ENCODE assay signal across 1 cellular context in the genomic region with DNA sequence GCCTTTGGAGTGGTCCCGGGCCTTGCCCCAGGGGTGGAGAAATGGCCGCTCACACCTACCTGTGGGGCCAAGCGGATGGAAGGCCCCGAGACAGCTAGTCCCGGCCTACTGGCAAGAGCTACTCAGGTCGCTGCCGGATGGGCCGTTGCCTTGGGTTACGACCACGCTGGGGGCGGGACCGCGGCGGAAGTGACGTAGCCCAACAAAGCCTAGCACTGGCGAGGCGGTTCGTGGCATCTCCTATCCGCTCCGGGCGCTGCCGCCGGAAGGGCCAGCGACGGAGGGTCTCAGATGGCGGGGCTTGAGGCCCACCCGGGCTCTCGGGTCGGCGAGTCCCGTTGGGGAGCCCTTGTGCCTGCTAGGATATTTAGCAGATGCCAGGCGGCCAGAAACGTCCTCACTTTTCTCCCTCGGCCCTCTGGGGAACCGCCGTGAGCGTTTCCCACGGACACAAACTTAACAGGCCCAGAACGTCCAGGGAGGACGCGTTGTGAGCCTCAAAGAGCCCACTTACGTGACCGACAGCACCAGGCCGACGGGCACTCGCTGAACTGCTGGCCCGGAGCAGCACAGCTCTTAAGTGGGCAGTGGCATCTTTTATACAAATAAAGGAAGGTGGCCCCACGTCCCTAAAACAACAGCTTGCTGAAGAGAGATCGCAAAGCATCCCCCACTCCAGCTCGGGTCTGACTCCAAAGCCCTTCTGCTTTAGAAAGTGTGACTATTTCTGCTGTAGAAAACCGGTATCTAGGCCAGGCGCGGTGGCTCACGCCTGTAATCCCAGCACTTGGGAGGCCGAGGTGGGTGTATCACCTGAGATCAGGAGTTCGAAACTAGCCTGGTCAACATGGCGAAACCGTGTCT.
TF ChIP-seq lines count a peak whose summit lies in the region.

A gene with protein sequence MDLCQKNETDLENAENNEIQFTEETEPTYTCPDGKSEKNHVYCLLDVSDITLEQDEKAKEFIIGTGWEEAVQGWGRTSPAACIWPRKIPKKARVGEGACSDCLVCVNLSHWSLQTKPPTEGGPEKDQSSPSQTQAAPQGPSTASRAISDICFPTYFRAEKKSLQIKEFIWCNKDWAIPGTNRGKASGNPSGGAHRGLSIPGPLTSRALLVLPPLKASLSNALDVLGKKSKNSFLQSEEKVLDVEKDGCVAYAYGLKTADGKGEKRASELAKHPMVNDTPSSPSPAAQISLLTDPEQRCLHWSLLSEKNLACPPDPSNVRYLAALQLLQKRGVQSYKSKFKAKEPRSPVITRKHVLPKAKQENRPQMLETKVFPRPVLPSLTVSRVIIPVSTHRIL (minus strand): TSS at position 162 of the 864 bp plus-strand sequence. CDS start 13,283 bp downstream, outside the sequence.

TF ChIP-seq in K562, 482 proteins besides CTCF, POLR2A, EP300 and RAD21 (continued from another document and continues in another):
- TF ChIP-seq, protein P1, sequence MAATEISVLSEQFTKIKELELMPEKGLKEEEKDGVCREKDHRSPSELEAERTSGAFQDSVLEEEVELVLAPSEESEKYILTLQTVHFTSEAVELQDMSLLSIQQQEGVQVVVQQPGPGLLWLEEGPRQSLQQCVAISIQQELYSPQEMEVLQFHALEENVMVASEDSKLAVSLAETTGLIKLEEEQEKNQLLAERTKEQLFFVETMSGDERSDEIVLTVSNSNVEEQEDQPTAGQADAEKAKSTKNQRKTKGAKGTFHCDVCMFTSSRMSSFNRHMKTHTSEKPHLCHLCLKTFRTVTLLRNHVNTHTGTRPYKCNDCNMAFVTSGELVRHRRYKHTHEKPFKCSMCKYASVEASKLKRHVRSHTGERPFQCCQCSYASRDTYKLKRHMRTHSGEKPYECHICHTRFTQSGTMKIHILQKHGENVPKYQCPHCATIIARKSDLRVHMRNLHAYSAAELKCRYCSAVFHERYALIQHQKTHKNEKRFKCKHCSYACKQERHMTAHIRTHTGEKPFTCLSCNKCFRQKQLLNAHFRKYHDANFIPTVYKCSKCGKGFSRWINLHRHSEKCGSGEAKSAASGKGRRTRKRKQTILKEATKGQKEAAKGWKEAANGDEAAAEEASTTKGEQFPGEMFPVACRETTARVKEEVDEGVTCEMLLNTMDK (IDR thresholded peaks at IDR 0.05; ENCODE audit: borderline replicate concordance, insufficient read depth, low read depth, low read length, poor library complexity, severe bottlenecking) = no peak
- TF ChIP-seq, protein P2, sequence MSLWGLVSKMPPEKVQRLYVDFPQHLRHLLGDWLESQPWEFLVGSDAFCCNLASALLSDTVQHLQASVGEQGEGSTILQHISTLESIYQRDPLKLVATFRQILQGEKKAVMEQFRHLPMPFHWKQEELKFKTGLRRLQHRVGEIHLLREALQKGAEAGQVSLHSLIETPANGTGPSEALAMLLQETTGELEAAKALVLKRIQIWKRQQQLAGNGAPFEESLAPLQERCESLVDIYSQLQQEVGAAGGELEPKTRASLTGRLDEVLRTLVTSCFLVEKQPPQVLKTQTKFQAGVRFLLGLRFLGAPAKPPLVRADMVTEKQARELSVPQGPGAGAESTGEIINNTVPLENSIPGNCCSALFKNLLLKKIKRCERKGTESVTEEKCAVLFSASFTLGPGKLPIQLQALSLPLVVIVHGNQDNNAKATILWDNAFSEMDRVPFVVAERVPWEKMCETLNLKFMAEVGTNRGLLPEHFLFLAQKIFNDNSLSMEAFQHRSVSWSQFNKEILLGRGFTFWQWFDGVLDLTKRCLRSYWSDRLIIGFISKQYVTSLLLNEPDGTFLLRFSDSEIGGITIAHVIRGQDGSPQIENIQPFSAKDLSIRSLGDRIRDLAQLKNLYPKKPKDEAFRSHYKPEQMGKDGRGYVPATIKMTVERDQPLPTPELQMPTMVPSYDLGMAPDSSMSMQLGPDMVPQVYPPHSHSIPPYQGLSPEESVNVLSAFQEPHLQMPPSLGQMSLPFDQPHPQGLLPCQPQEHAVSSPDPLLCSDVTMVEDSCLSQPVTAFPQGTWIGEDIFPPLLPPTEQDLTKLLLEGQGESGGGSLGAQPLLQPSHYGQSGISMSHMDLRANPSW (CRISPR knock-in tag; IDR thresholded peaks at IDR 0.05) = peak; percentile 61; the same call in 1 of the 2 replicates
- peak; percentile 40; the same call in 1 of the 2 replicates for TF ChIP-seq ZSCAN32 (CRISPR knock-in tag; IDR thresholded peaks at IDR 0.05)
- TF ChIP-seq POLR3G (IDR thresholded peaks at IDR 0.05; ENCODE audit: extremely low read depth, insufficient read length, insufficient replicate concordance) = no peak
- peak; percentile 97 for TF ChIP-seq PHF20 (IDR thresholded peaks at IDR 0.05; ENCODE audit: partially characterized antibody)
- TF ChIP-seq, protein P3, sequence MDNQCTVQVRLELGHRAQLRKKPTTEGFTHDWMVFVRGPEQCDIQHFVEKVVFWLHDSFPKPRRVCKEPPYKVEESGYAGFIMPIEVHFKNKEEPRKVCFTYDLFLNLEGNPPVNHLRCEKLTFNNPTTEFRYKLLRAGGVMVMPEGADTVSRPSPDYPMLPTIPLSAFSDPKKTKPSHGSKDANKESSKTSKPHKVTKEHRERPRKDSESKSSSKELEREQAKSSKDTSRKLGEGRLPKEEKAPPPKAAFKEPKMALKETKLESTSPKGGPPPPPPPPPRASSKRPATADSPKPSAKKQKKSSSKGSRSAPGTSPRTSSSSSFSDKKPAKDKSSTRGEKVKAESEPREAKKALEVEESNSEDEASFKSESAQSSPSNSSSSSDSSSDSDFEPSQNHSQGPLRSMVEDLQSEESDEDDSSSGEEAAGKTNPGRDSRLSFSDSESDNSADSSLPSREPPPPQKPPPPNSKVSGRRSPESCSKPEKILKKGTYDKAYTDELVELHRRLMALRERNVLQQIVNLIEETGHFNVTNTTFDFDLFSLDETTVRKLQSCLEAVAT (IDR thresholded peaks at IDR 0.05) = no peak
- TF ChIP-seq MCM7 (IDR thresholded peaks at IDR 0.05) = no peak
- no peak for TF ChIP-seq HMG20A (CRISPR knock-in tag; conservative IDR thresholded peaks at IDR 0.05)
- TF ChIP-seq HMGN3 (IDR thresholded peaks at IDR 0.05; ENCODE audit: borderline replicate concordance, extremely low read depth, insufficient read length, low read depth, low read length) = peak; percentile 68
- TF ChIP-seq, protein P4, sequence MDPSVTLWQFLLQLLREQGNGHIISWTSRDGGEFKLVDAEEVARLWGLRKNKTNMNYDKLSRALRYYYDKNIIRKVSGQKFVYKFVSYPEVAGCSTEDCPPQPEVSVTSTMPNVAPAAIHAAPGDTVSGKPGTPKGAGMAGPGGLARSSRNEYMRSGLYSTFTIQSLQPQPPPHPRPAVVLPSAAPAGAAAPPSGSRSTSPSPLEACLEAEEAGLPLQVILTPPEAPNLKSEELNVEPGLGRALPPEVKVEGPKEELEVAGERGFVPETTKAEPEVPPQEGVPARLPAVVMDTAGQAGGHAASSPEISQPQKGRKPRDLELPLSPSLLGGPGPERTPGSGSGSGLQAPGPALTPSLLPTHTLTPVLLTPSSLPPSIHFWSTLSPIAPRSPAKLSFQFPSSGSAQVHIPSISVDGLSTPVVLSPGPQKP (CRISPR knock-in tag; IDR thresholded peaks at IDR 0.05) = no peak
- TF ChIP-seq, protein P5, sequence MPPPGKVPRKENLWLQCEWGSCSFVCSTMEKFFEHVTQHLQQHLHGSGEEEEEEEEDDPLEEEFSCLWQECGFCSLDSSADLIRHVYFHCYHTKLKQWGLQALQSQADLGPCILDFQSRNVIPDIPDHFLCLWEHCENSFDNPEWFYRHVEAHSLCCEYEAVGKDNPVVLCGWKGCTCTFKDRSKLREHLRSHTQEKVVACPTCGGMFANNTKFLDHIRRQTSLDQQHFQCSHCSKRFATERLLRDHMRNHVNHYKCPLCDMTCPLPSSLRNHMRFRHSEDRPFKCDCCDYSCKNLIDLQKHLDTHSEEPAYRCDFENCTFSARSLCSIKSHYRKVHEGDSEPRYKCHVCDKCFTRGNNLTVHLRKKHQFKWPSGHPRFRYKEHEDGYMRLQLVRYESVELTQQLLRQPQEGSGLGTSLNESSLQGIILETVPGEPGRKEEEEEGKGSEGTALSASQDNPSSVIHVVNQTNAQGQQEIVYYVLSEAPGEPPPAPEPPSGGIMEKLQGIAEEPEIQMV (tag; conservative IDR thresholded peaks at IDR 0.05; ENCODE audit: low read depth) = no peak
- TF ChIP-seq, protein P6, sequence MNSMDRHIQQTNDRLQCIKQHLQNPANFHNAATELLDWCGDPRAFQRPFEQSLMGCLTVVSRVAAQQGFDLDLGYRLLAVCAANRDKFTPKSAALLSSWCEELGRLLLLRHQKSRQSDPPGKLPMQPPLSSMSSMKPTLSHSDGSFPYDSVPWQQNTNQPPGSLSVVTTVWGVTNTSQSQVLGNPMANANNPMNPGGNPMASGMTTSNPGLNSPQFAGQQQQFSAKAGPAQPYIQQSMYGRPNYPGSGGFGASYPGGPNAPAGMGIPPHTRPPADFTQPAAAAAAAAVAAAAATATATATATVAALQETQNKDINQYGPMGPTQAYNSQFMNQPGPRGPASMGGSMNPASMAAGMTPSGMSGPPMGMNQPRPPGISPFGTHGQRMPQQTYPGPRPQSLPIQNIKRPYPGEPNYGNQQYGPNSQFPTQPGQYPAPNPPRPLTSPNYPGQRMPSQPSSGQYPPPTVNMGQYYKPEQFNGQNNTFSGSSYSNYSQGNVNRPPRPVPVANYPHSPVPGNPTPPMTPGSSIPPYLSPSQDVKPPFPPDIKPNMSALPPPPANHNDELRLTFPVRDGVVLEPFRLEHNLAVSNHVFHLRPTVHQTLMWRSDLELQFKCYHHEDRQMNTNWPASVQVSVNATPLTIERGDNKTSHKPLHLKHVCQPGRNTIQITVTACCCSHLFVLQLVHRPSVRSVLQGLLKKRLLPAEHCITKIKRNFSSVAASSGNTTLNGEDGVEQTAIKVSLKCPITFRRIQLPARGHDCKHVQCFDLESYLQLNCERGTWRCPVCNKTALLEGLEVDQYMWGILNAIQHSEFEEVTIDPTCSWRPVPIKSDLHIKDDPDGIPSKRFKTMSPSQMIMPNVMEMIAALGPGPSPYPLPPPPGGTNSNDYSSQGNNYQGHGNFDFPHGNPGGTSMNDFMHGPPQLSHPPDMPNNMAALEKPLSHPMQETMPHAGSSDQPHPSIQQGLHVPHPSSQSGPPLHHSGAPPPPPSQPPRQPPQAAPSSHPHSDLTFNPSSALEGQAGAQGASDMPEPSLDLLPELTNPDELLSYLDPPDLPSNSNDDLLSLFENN (IDR thresholded peaks at IDR 0.05; ENCODE audit: low read depth in 2 of 2, low read length in 2 of 2) = no peak
- TF ChIP-seq SIN3B (IDR thresholded peaks at IDR 0.05; ENCODE audit: low read depth) = peak; percentile 74; the same call in 1 of the 2 replicates
- TF ChIP-seq, protein P7, sequence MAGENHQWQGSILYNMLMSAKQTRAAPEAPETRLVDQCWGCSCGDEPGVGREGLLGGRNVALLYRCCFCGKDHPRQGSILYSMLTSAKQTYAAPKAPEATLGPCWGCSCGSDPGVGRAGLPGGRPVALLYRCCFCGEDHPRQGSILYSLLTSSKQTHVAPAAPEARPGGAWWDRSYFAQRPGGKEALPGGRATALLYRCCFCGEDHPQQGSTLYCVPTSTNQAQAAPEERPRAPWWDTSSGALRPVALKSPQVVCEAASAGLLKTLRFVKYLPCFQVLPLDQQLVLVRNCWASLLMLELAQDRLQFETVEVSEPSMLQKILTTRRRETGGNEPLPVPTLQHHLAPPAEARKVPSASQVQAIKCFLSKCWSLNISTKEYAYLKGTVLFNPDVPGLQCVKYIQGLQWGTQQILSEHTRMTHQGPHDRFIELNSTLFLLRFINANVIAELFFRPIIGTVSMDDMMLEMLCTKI (IDR thresholded peaks at IDR 0.05; ENCODE audit: partially characterized antibody) = no peak
- peak; percentile 99 for TF ChIP-seq ZFX (CRISPR knock-in tag; IDR thresholded peaks at IDR 0.05)
- TF ChIP-seq, protein P8, sequence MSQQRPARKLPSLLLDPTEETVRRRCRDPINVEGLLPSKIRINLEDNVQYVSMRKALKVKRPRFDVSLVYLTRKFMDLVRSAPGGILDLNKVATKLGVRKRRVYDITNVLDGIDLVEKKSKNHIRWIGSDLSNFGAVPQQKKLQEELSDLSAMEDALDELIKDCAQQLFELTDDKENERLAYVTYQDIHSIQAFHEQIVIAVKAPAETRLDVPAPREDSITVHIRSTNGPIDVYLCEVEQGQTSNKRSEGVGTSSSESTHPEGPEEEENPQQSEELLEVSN (IDR thresholded peaks at IDR 0.05; ENCODE audit: borderline replicate concordance in 1 of 2, extremely low read depth in 1 of 2, insufficient read depth in 1 of 2, insufficient read length in 1 of 2, low read depth in 1 of 2, low read length in 1 of 2, poor library complexity in 1 of 2, severe bottlenecking in 1 of 2) = peak in 1 of 2 experiments; percentile 34
- no peak for TF ChIP-seq PHF21A (IDR thresholded peaks at IDR 0.05; ENCODE audit: borderline replicate concordance, low read depth)
- TF ChIP-seq, protein P9, sequence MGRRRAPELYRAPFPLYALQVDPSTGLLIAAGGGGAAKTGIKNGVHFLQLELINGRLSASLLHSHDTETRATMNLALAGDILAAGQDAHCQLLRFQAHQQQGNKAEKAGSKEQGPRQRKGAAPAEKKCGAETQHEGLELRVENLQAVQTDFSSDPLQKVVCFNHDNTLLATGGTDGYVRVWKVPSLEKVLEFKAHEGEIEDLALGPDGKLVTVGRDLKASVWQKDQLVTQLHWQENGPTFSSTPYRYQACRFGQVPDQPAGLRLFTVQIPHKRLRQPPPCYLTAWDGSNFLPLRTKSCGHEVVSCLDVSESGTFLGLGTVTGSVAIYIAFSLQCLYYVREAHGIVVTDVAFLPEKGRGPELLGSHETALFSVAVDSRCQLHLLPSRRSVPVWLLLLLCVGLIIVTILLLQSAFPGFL (CRISPR knock-in tag; IDR thresholded peaks at IDR 0.05) = no peak
- TF ChIP-seq, protein P10, sequence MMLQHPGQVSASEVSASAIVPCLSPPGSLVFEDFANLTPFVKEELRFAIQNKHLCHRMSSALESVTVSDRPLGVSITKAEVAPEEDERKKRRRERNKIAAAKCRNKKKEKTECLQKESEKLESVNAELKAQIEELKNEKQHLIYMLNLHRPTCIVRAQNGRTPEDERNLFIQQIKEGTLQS (IDR thresholded peaks at IDR 0.05) = peak; percentile 54; the same call in 1 of the 2 replicates
- TF ChIP-seq, protein P10 (CRISPR knock-in tag; conservative IDR thresholded peaks at IDR 0.05) = 0 out of 2 replicates have a peak, but pooled peaks have one; percentile 46
- peak; percentile 99 for TF ChIP-seq POLR2G (IDR thresholded peaks at IDR 0.05; ENCODE audit: low read depth, low read length)
- TF ChIP-seq, protein P11, sequence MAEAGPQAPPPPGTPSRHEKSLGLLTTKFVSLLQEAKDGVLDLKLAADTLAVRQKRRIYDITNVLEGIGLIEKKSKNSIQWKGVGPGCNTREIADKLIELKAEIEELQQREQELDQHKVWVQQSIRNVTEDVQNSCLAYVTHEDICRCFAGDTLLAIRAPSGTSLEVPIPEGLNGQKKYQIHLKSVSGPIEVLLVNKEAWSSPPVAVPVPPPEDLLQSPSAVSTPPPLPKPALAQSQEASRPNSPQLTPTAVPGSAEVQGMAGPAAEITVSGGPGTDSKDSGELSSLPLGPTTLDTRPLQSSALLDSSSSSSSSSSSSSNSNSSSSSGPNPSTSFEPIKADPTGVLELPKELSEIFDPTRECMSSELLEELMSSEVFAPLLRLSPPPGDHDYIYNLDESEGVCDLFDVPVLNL (CRISPR knock-in tag; IDR thresholded peaks at IDR 0.05; ENCODE audit: low read depth) = no peak
- no peak for TF ChIP-seq ASH1L (IDR thresholded peaks at IDR 0.05; ENCODE audit: borderline replicate concordance, low read depth, partially characterized antibody)
- no peak for TF ChIP-seq ZNF551 (CRISPR knock-in tag; IDR thresholded peaks at IDR 0.05)
